1 cellular context compared by ENCODE assay signal in the genomic region with DNA sequence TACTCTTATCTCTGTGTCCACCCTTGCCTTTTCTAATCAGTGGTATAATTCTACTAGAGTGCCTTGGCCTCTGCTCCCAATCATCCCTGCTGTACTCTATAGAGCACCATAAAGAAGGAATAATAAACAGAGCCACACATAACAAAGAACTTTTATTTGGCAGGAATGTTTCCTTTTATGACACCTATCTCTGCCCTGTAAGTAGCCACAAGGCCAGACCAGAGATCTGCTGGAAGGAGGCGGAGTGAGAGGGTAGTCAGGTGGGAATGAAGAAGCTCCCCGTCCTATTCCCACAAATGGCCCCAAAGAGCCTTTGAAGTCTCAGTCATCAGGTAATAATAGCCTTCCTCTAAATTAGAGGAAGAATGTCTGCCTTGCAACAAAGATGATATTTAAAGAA.
A peak's percentile ranks its signal among the peaks of the same experiment; 100 is the strongest.
TF ChIP-seq lines count a peak whose summit lies in the region.

No MANE protein-coding gene starts in this region.

TF ChIP-seq in HCT116, 20 proteins besides CTCF, POLR2A, EP300 and RAD21:
- TF ChIP-seq, protein P1, sequence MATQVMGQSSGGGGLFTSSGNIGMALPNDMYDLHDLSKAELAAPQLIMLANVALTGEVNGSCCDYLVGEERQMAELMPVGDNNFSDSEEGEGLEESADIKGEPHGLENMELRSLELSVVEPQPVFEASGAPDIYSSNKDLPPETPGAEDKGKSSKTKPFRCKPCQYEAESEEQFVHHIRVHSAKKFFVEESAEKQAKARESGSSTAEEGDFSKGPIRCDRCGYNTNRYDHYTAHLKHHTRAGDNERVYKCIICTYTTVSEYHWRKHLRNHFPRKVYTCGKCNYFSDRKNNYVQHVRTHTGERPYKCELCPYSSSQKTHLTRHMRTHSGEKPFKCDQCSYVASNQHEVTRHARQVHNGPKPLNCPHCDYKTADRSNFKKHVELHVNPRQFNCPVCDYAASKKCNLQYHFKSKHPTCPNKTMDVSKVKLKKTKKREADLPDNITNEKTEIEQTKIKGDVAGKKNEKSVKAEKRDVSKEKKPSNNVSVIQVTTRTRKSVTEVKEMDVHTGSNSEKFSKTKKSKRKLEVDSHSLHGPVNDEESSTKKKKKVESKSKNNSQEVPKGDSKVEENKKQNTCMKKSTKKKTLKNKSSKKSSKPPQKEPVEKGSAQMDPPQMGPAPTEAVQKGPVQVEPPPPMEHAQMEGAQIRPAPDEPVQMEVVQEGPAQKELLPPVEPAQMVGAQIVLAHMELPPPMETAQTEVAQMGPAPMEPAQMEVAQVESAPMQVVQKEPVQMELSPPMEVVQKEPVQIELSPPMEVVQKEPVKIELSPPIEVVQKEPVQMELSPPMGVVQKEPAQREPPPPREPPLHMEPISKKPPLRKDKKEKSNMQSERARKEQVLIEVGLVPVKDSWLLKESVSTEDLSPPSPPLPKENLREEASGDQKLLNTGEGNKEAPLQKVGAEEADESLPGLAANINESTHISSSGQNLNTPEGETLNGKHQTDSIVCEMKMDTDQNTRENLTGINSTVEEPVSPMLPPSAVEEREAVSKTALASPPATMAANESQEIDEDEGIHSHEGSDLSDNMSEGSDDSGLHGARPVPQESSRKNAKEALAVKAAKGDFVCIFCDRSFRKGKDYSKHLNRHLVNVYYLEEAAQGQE (IDR thresholded peaks at IDR 0.05; ENCODE audit: low read depth), result no peak
- TF ChIP-seq EGR1 (IDR thresholded peaks at IDR 0.05; ENCODE audit: low read depth), result no peak
- no peak for TF ChIP-seq CBX3 (IDR thresholded peaks at IDR 0.05; ENCODE audit: low read depth)
- peak; percentile 59 for TF ChIP-seq TCF7L2 (IDR thresholded peaks at IDR 0.05; ENCODE audit: borderline replicate concordance, extremely low read depth, insufficient read depth, insufficient read length)
- TF ChIP-seq, protein P2, sequence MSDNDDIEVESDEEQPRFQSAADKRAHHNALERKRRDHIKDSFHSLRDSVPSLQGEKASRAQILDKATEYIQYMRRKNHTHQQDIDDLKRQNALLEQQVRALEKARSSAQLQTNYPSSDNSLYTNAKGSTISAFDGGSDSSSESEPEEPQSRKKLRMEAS (IDR thresholded peaks at IDR 0.05), result no peak
